ENCODE assay signal across 16 cellular contexts in the genomic region with DNA sequence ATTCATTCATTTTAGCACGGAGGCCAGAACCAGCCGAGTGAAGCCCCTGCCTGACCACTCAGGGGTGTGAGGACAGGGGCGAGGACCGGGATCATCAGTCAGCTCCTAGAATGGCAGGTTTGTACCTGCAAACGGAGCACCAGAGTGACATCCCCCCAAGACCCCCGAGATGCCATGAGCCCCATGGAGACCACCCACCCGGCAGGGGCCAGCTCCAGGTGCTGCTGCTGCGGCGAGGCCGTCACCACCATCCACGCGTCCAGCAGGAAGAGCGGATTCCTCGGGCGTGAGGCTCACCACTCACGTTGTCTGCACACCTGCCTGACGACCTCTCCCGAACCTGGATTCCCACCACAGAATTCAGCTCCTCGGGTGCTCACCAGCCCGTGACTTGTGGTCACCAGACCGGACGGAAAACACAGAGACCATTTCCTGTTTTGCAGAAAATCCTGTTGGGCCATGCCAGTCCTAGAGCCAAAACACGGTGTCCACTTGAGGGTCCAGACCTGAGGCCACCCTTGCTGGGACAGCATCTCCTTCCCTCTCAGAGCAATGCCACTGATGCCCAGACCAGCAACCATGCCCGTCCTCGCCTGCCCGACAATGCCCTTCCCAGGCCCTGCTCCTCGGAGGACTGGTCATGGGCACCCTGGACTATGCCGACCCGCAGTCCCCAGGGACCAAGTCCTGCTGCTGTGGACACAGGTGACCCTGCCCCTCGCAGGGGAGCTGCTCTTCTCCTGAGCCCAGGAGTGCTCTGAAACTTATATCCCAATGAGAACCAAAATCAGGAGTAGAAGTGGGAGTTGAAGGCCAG.
DNase-seq lines count a peak whose midpoint lies in the region; ATAC-seq, FAIRE-seq and TF ChIP-seq lines count a peak whose summit lies in the region.
"Had no signal": no experiment of that assay in that cellular context is flagged by ENCODE, and none has a peak within 500 bp of the region (broad histone marks: within the 10 kb centered on the region; RNA-seq: fewer than 3 reads in every experiment).

No MANE protein-coding gene starts in this region.

- no peak overlapping the region for H3K9ac ChIP-seq in kidney (ENCODE audit: low read length in 2 of 2)

- no peak overlapping the region for H3K27ac ChIP-seq in kidney (ENCODE audit: low read depth in 2 of 2, low read length in 2 of 2)
- H3K27ac ChIP-seq: SJSA1 had no signal

- ATAC-seq in WTC11, result no peak
- ATAC-seq in stimulated activated memory B cell treated with anti-CD40 and anti-IgM and Interleukin-4, amounts not matched to agents 10 μg/mL and 1 μg/mL and 100 μg/mL, for 72 hours, result no peak
- ATAC-seq in GM21528 (IDR thresholded peaks at IDR 0.05; ENCODE audit: low FRiP score, unreplicated experiment), result no peak
- no peak for ATAC-seq in GM19467 (IDR thresholded peaks at IDR 0.05; ENCODE audit: unreplicated experiment)

- H3K4me3 Mint-ChIP-seq in activated T-cell treated with anti-CD3 and anti-CD28 coated beads, Interleukin-2, amount 50 U/mL, for 24 hours, result no peak overlapping the region
- no peak overlapping the region for H3K4me3 Mint-ChIP-seq in WTC11
- H3K4me3 Mint-ChIP-seq in stimulated activated memory B cell treated with anti-CD40 and anti-IgM and Interleukin-4, amounts not matched to agents 10 μg/mL and 1 μg/mL and 100 μg/mL, for 72 hours, result peak overlapping the region; percentile 43
- H3K4me3 Mint-ChIP-seq: GM23338 had no signal

- CTCF ChIA-PET in WTC11 (lab: Charles Lee), result interaction anchor here (0.6 to 0.9 kb wide), 2 partner anchors 42 to 168 kb away, joined by 3 read pairs; no protein-coding TSS in a partner anchor
- CTCF ChIA-PET in HEK293T (lab: Yijun Ruan, JAX), result no interaction called here

- H3K36me3 ChIP-seq in kidney (ENCODE audit: control insufficient read depth in 1 of 2, insufficient read depth in 2 of 2, low read length in 2 of 2), result no peaks in the 10 kb centered on the region
- H3K36me3 ChIP-seq: uterus had no signal

- H3K9me3 Mint-ChIP-seq in activated T-cell treated with anti-CD3 and anti-CD28 coated beads, Interleukin-2, amount 50 U/mL, for 24 hours, result no peaks in the 10 kb centered on the region
- H3K9me3 Mint-ChIP-seq in WTC11, result no peaks in the 10 kb centered on the region
- no peaks in the 10 kb centered on the region for H3K9me3 Mint-ChIP-seq in stimulated activated memory B cell treated with anti-CD40 and anti-IgM and Interleukin-4, amounts not matched to agents 10 μg/mL and 1 μg/mL and 100 μg/mL, for 72 hours
- H3K9me3 Mint-ChIP-seq: GM23338 had no signal

- no peak overlapping the region for H3K4me3 ChIP-seq in kidney (ENCODE audit: low read length in 2 of 2)
- H3K4me3 ChIP-seq: esophagus squamous epithelium, GM23338, SJSA1, uterus had no signal

- peaks cover 0 to 21% of the 10 kb centered on the region in 2 donors for H3K4me1 ChIP-seq in kidney (ENCODE audit: control insufficient read depth in 1 of 2, insufficient read depth in 1 of 2, low read depth in 1 of 2, low read length in 2 of 2)
- H3K4me1 ChIP-seq: uterus had no signal

- H3K36me3 Mint-ChIP-seq in activated T-cell treated with anti-CD3 and anti-CD28 coated beads, Interleukin-2, amount 50 U/mL, for 24 hours (ENCODE audit: low read depth), result peaks cover 60% of the 10 kb centered on the region
- H3K36me3 Mint-ChIP-seq in WTC11, result no peaks in the 10 kb centered on the region
- peaks cover 13% of the 10 kb centered on the region for H3K36me3 Mint-ChIP-seq in stimulated activated memory B cell treated with anti-CD40 and anti-IgM and Interleukin-4, amounts not matched to agents 10 μg/mL and 1 μg/mL and 100 μg/mL, for 72 hours

- POLR2A ChIA-PET in WTC11 (lab: Charles Lee) (no interaction called here), HEK293T (lab: Yijun Ruan, JAX) (no interaction called here)

- DNase-seq in activated T-cell treated with anti-CD3 and anti-CD28 coated beads, Interleukin-2, amount 50 U/mL, for 24 hours, result no peak
- no peak for DNase-seq in activated T-cell treated with anti-CD3 and anti-CD28 coated beads, Interleukin-2, amount 50 U/mL, for 1 hour
- DNase-seq in WTC11 (ENCODE audit: low spot score) (no peak), kidney (peak; percentile 75), HEK293T (ENCODE audit: extremely low spot score) (no peak)
- DNase-seq: esophagus squamous epithelium; left colon; NCI-H2171; stimulated activated naive CD4-positive, alpha-beta T cell treated with Interleukin-2 at 50 U/mL for 16 hours; uterus had no signal

- no peak for FAIRE-seq in kidney (lab: Jason Lieb, UNC)
- FAIRE-seq: D721Med had no signal

- intact Hi-C loops in kidney (cut with DNase I), result no loop called here

- H3K27ac Mint-ChIP-seq in activated T-cell treated with anti-CD3 and anti-CD28 coated beads, Interleukin-2, amount 50 U/mL, for 24 hours, result peak overlapping the region; percentile 77
- peak overlapping the region; percentile 41 for H3K27ac Mint-ChIP-seq in WTC11
- H3K27ac Mint-ChIP-seq in stimulated activated memory B cell treated with anti-CD40 and anti-IgM and Interleukin-4, amounts not matched to agents 10 μg/mL and 1 μg/mL and 100 μg/mL, for 72 hours, result peak overlapping the region; percentile 87
- H3K27ac Mint-ChIP-seq: GM23338 had no signal

- H3K4me1 Mint-ChIP-seq in activated T-cell treated with anti-CD3 and anti-CD28 coated beads, Interleukin-2, amount 50 U/mL, for 24 hours (ENCODE audit: low read depth), result peaks cover 66% of the 10 kb centered on the region
- peaks cover 4% of the 10 kb centered on the region for H3K4me1 Mint-ChIP-seq in WTC11
- H3K4me1 Mint-ChIP-seq in stimulated activated memory B cell treated with anti-CD40 and anti-IgM and Interleukin-4, amounts not matched to agents 10 μg/mL and 1 μg/mL and 100 μg/mL, for 72 hours, result peaks cover 68% of the 10 kb centered on the region

- TF ChIP-seq CTCF in WTC11 (IDR thresholded peaks at IDR 0.05) (no peak), kidney (IDR thresholded peaks at IDR 0.05; ENCODE audit: borderline replicate concordance, extremely low read depth, insufficient read depth) (no peak)

- no peaks in the 10 kb centered on the region for H3K9me3 ChIP-seq in kidney (ENCODE audit: control insufficient read depth in 1 of 2, low read length in 2 of 2)
- H3K9me3 ChIP-seq: esophagus squamous epithelium, SJSA1, uterus had no signal

- H3K27me3 Mint-ChIP-seq in activated T-cell treated with anti-CD3 and anti-CD28 coated beads, Interleukin-2, amount 50 U/mL, for 24 hours, result no peaks in the 10 kb centered on the region
- no peaks in the 10 kb centered on the region for H3K27me3 Mint-ChIP-seq in WTC11 (ENCODE audit: low read depth)
- H3K27me3 Mint-ChIP-seq in stimulated activated memory B cell treated with anti-CD40 and anti-IgM and Interleukin-4, amounts not matched to agents 10 μg/mL and 1 μg/mL and 100 μg/mL, for 72 hours, result no peaks in the 10 kb centered on the region

TF ChIP-seq in WTC11, 78 proteins besides CTCF, POLR2A, EP300 and RAD21 (continues in another document):
- TF ChIP-seq GTF2I (CRISPR knock-in tag; conservative IDR thresholded peaks at IDR 0.05), result no peak
- TF ChIP-seq MXD4 (CRISPR knock-in tag; IDR thresholded peaks at IDR 0.05; ENCODE audit: borderline replicate concordance), result no peak
- TF ChIP-seq ATF1 (CRISPR knock-in tag; IDR thresholded peaks at IDR 0.05), result no peak
- no peak for TF ChIP-seq FOXJ3 (CRISPR knock-in tag; IDR thresholded peaks at IDR 0.05; ENCODE audit: borderline replicate concordance)
- TF ChIP-seq ZNF423 (CRISPR knock-in tag; IDR thresholded peaks at IDR 0.05), result no peak
- TF ChIP-seq SMAD4 (CRISPR knock-in tag; IDR thresholded peaks at IDR 0.05), result no peak
- TF ChIP-seq NR3C1 (CRISPR knock-in tag; conservative IDR thresholded peaks at IDR 0.05; ENCODE audit: low read depth), result no peak

TF ChIP-seq in HEK293T, 16 proteins besides CTCF, POLR2A, EP300 and RAD21:
- TF ChIP-seq ARNT (IDR thresholded peaks at IDR 0.05) (no peak), NFRKB (IDR thresholded peaks at IDR 0.05) (no peak), ELF4 (IDR thresholded peaks at IDR 0.05) (no peak), TARDBP (IDR thresholded peaks at IDR 0.05) (no peak)
- TF ChIP-seq, protein P1, sequence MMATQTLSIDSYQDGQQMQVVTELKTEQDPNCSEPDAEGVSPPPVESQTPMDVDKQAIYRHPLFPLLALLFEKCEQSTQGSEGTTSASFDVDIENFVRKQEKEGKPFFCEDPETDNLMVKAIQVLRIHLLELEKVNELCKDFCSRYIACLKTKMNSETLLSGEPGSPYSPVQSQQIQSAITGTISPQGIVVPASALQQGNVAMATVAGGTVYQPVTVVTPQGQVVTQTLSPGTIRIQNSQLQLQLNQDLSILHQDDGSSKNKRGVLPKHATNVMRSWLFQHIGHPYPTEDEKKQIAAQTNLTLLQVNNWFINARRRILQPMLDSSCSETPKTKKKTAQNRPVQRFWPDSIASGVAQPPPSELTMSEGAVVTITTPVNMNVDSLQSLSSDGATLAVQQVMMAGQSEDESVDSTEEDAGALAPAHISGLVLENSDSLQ (IDR thresholded peaks at IDR 0.05), result no peak
